9 cellular contexts compared by ENCODE assay signal in the genomic region with DNA sequence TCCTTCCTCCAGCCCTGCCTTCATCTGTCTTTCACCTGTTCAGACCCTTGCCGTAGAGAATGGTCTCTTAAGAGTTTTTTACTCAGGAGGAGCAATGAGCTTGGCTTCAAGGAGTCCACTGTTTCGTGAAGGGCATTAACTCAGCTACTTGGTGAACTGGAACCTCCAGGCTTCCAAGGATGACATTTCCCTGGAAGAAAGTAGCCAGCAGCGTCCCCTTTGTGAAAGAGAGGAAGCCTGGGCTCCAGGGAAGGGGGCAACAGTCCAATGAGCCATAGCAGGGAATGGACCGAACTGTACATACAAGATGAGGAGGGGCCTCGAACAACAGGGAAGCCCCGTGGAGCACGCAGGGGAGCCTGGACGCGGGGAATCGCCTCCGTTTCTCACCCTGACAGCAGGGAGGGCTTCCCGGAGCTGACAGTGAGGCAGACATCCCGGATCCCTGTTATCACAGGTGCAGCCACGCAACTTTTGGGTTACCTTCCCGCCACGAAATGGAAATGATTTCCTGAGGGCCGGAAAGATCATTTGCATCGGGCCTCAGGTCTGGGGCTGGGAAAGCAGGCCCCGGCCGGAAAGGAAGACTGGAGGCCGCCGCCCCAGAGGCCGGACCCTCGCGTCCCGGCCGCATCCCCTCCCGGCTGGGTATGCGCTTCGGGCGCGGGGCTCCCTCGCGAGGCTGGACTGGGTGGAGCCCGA. TPM values are rescaled to one million over a fixed set of nuclear protein-coding genes. Genes with fewer than 3 reads are reported as not detected.
DNase-seq lines count a peak whose midpoint lies in the region; TF ChIP-seq lines count a peak whose summit lies in the region.
"Had no signal": no experiment of that assay in that cellular context is flagged by ENCODE, and none has a peak within 500 bp of the region (broad histone marks: within the 10 kb centered on the region; RNA-seq: fewer than 3 reads in every experiment).

No MANE protein-coding gene starts in this region.

- H3K9me3 Mint-ChIP-seq in Caco-2 (ENCODE audit: unreplicated experiment) (no peaks in the 10 kb centered on the region), osteocyte (ENCODE audit: unreplicated experiment) (no peaks in the 10 kb centered on the region)

- H3K27me3 Mint-ChIP-seq in Caco-2 (ENCODE audit: insufficient read depth, unreplicated experiment): no peaks in the 10 kb centered on the region
- H3K27me3 Mint-ChIP-seq in osteocyte (ENCODE audit: unreplicated experiment): peaks cover 19% of the 10 kb centered on the region

- POLR2A ChIA-PET in Caco-2 (lab: Charles Lee): interaction anchor here (0.5 to 3.8 kb wide), 15 partner anchors 9 to 389 kb away, joined by 3 to 23 read pairs (median 5); partner anchors contain the start of genes CCDC32, DNAJC17, PPP1R14D and ZFYVE19

- H3K4me2 ChIP-seq in OCI-LY3 (ENCODE audit: low read length): peak overlapping the region; percentile 66; the same call in 1 of the 2 replicates

- intact Hi-C loops in Caco-2 (cut with micrococcal nuclease; ENCODE audit: unreplicated experiment): no loop called here
- intact Hi-C loops in head of caudate nucleus (cut with DNase I): no loop called here

- H3K27ac Mint-ChIP-seq in Caco-2 (ENCODE audit: unreplicated experiment) (peak overlapping the region; percentile 89), osteocyte (ENCODE audit: unreplicated experiment) (no peak overlapping the region)

- TSS peak; percentile 22 for BruUV-seq in Caco-2 (replicated peaks; lab: Mats Ljungman, UMichigan)

- peaks cover 19% of the 10 kb centered on the region for H3K36me3 Mint-ChIP-seq in Caco-2 (ENCODE audit: insufficient read depth, unreplicated experiment)
- no peaks in the 10 kb centered on the region for H3K36me3 Mint-ChIP-seq in osteocyte (ENCODE audit: unreplicated experiment)

- H2AFZ ChIP-seq in OCI-LY3 (ENCODE audit: low read depth, low read length): no peak overlapping the region

- no peaks in the 10 kb centered on the region for H3K79me2 ChIP-seq in OCI-LY3 (ENCODE audit: low read length)

- H3K4me3 Mint-ChIP-seq in Caco-2 (ENCODE audit: unreplicated experiment) (peak overlapping the region; percentile 99), osteocyte (ENCODE audit: unreplicated experiment) (peak overlapping the region; percentile 73)

- CTCF ChIA-PET in Caco-2 (lab: Charles Lee): interaction anchor here (0.6 to 2.1 kb wide), 12 partner anchors 14 to 255 kb away, joined by 3 to 11 read pairs (median 4); partner anchors contain the start of genes CHAC1, DNAJC17, GCHFR and RHOV

- H3K9ac ChIP-seq in OCI-LY3 (ENCODE audit: low read length): no peak overlapping the region

- H3K4me1 ChIP-seq in Caco-2: peaks cover 32% of the 10 kb centered on the region
- H3K4me1 ChIP-seq in OCI-LY3 (ENCODE audit: low read length): peaks cover 19% of the 10 kb centered on the region

- no peak for DNase-seq in Caco-2
- DNase-seq in epithelial cell of prostate (ENCODE audit: low read depth, low spot score): no peak
- DNase-seq in osteocyte (ENCODE audit: extremely low spot score, unreplicated experiment): no peak
- no peak for DNase-seq in NCI-H1092 treated with DMSO at 0.1 percent for 48 hours (lab: John Stamatoyannopoulos, UW)
- DNase-seq in head of caudate nucleus: no peak
- no peak for DNase-seq in NCI-H774 (lab: John Stamatoyannopoulos, UW)
- no peak for DNase-seq in NCI-H2171 (lab: John Stamatoyannopoulos, UW)
- DNase-seq: kidney glomerular epithelial cell had no signal

- H3K4me3 ChIP-seq in Caco-2 (ENCODE audit: low read depth, low read length) (peak overlapping the region; percentile 85), OCI-LY3 (ENCODE audit: low read length) (peak overlapping the region; percentile 72; the same call in 1 of the 2 replicates)

- H3K36me3 ChIP-seq in Caco-2 (ENCODE audit: control insufficient read depth, insufficient read depth, low read length): peaks cover 4% of the 10 kb centered on the region
- no peaks in the 10 kb centered on the region for H3K36me3 ChIP-seq in OCI-LY3 (replicated peaks; ENCODE audit: low read depth, low read length)

- H3K27ac ChIP-seq in OCI-LY3 (ENCODE audit: low read length) (no peak overlapping the region), epithelial cell of prostate (peak overlapping the region; percentile 97)

- H4K20me1 ChIP-seq in OCI-LY3 (ENCODE audit: insufficient read depth, low read length): no peaks in the 10 kb centered on the region

- H3K4me1 Mint-ChIP-seq in Caco-2 (ENCODE audit: low read depth, unreplicated experiment): peaks cover 8% of the 10 kb centered on the region
- peaks cover 12% of the 10 kb centered on the region for H3K4me1 Mint-ChIP-seq in osteocyte (ENCODE audit: unreplicated experiment)

- TF ChIP-seq CTCF in Caco-2 (IDR thresholded peaks at IDR 0.05; ENCODE audit: insufficient read depth in 1 of 2, low read depth in 1 of 2, low read length in 1 of 2, severe bottlenecking in 1 of 2, unreplicated experiment in 1 of 2) (no peak), OCI-LY3 (IDR thresholded peaks at IDR 0.05; ENCODE audit: low read depth, low read length) (no peak), osteocyte (IDR thresholded peaks at IDR 0.05) (no peak)

- H3K27me3 ChIP-seq in Caco-2 (replicated peaks; ENCODE audit: control insufficient read depth, insufficient read depth, low read length) (no peaks in the 10 kb centered on the region), OCI-LY3 (ENCODE audit: low read depth, low read length) (no peaks in the 10 kb centered on the region)

- H3K9me3 ChIP-seq in Caco-2 (no peaks in the 10 kb centered on the region), OCI-LY3 (ENCODE audit: insufficient read depth, low read length) (no peaks in the 10 kb centered on the region)

RNA-seq across cellular contexts. Expression of gene SPINT1, which starts 0.5 kb away (rescaled TPM):
- total RNA-seq in Caco-2 (2022) (290 and 305 TPM in 2 replicates), osteocyte (5.2 and 5.5 TPM in 2 replicates)

RNA-seq across cellular contexts. Expression of gene PPP1R14D, which starts 14.8 kb away (rescaled TPM):
- 0.43 TPM in 1 of 2 replicates, not detected in the other for total RNA-seq in Caco-2 (2022)
- total RNA-seq in osteocyte: not detected in 2 replicates

RNA-seq across cellular contexts. Expression of gene RHOV, which starts 30.7 kb away (rescaled TPM):
- total RNA-seq in Caco-2 (2022) (3.2 and 4.4 TPM in 2 replicates), osteocyte (0.34 and 0.46 TPM in 2 replicates)

RNA-seq across cellular contexts. Expression of gene DNAJC17, which starts 36.1 kb away (rescaled TPM):
- 26.3 and 30.1 TPM in 2 replicates for total RNA-seq in Caco-2 (2022)
- total RNA-seq in osteocyte: 38.1 and 39.8 TPM in 2 replicates

RNA-seq across cellular contexts. Expression of gene ZFYVE19, which starts 36.4 kb away (rescaled TPM):
- total RNA-seq in Caco-2 (2022) (26.7 and 26.9 TPM in 2 replicates), osteocyte (21.1 and 23.6 TPM in 2 replicates)

Comparison
In these comparisons a context has a peak if more than half of its experiments do, and no peak if none do; other contexts are left out.
1. RNA of gene SPINT1, which starts 0.5 kb away (total RNA-seq): 290 to 305 TPM in Caco-2; 5.2 to 5.5 TPM in osteocyte; every median in the first group is over 10 times any median in the second.